ENCODE assay signal across 21 cellular contexts in the genomic region with DNA sequence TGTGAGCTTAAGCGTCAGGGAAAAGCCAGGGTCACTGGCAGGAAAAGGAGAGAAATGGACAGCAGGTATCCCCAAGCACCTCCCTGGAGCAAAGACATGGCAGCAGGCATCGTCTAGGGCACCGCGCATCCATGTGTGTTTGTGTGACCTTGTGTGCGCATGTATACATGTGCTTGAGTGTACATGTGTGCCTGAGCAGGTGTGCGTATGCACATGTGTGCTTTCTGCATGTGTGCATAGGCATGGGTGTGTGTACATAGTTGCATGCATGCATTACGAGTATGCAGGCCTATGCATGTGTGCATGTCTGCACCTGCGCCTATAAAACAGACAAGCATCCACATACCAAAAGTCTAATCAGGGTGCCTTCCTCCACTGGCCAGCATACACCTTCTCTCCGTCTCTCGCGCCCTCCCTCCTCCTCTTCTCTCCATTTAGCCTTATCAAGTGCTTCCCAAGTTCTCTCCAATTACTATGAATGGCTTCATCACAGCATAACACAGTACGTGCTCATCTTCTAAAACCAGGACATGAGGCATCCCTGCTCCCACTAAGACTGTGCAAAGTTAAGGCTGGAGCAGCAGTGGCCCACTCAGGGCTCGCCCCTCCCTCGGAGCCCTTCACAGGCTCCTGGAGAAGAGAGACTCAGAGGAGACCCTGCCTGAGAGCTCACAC. TPM values are rescaled to one million over a fixed set of nuclear protein-coding genes. Genes with fewer than 3 reads are reported as not detected.
A peak's percentile ranks its signal among the peaks of the same experiment; 100 is the strongest.
DNase-seq lines count a peak whose midpoint lies in the region; ATAC-seq, FAIRE-seq and TF ChIP-seq lines count a peak whose summit lies in the region.
"Had no signal": no experiment of that assay in that cellular context is flagged by ENCODE, and none has a peak within 500 bp of the region (broad histone marks: within the 10 kb centered on the region; RNA-seq: fewer than 3 reads in every experiment).

No MANE protein-coding gene starts in this region.

- intact Hi-C loops in HepG2 (cut with micrococcal nuclease; ENCODE audit: unreplicated experiment) = no loop called here

- in situ Hi-C loops in HepG2 (cut with HindIII; ENCODE audit: extremely low pct_ligation_motif_present, low pct_unique_long_range_greater_than_20kb) = no loop called here

- H3K4me1 ChIP-seq in HepG2 (ENCODE audit: insufficient read depth, low read length) = no peaks in the 10 kb centered on the region
- H3K4me1 ChIP-seq: colonic mucosa, prostate gland had no signal

- H3K4me2 ChIP-seq in HepG2 (ENCODE audit: low read depth, low read length) = no peak overlapping the region

- H3K27ac ChIP-seq in HepG2 (ENCODE audit: extremely low read length, insufficient read depth, low read length) = no peak overlapping the region
- H3K27ac ChIP-seq: colonic mucosa, prostate gland, spleen had no signal

- H3K36me3 Mint-ChIP-seq in chondrocyte (ENCODE audit: low read depth) = peaks cover 3% of the 10 kb centered on the region

- no peak for FAIRE-seq in HepG2 (lab: Jason Lieb, UNC)
- FAIRE-seq: H1 had no signal

- H3K4me3 Mint-ChIP-seq in chondrocyte (ENCODE audit: unreplicated experiment) = no peak overlapping the region
- H3K4me3 Mint-ChIP-seq: T-cell had no signal

- 36% methylated on average over 12 of the region's 14 CpGs for WGBS in HepG2 (ENCODE audit: low lambda C conversion rate)

- CTCF ChIA-PET in HepG2 (lab: Yijun Ruan, JAX; ENCODE audit: low intra/inter-chr PET ratio, low total read pairs) = no interaction called here

- no peak overlapping the region for H3K9ac ChIP-seq in HepG2 (ENCODE audit: insufficient read depth, low read depth, low read length)

- TF ChIP-seq CTCF in chondrocyte (IDR thresholded peaks at IDR 0.05) (no peak), HepG2 (CRISPR knock-in tag; IDR thresholded peaks at IDR 0.05) (no peak)

- H3K36me3 ChIP-seq in HepG2 (replicated peaks in 1 of 2; ENCODE audit: control insufficient read depth in 1 of 2, insufficient read depth in 2 of 2, low read length in 2 of 2) = no peaks in the 10 kb centered on the region
- H3K36me3 ChIP-seq: colonic mucosa, prostate gland, spleen had no signal

- BruUV-seq in HepG2 (replicated peaks; lab: Mats Ljungman, UMichigan) = no TSS peak

- DNase-seq in activated effector memory CD4-positive, alpha-beta T cell treated with anti-CD3 and anti-CD28 coated beads, Interleukin-2, amount 50 U/mL, for 16 hours = peak; percentile 50
- DNase-seq in activated effector memory CD4-positive, alpha-beta T cell treated with Interleukin-2 at 50 U/mL for 16 hours = no peak
- DNase-seq in chondrocyte (ENCODE audit: low spot score) = peak; percentile 25
- DNase-seq in HepG2 (ENCODE audit: low spot score) = no peak
- DNase-seq in stimulated activated naive CD8-positive, alpha-beta T cell treated with anti-CD3 and anti-CD28 coated beads, Interleukin-15, Interleukin-2, amounts not matched to agents 100 U/mL and 50 U/mL, for 24 hours = peak; percentile 1
- DNase-seq in cerebellar cortex (ENCODE audit: low spot score) = no peak
- no peak for DNase-seq in stimulated activated CD4-positive, alpha-beta T cell treated with anti-CD3 and anti-CD28 coated beads, Interleukin-4, amount 100 ng/mL, for 4 hours
- DNase-seq in HCEC 1CT = no peak
- DNase-seq: activated naive CD4-positive, alpha-beta T cell; colonic mucosa; Karpas-422; naive B cell; NCI-H1092 treated with DMSO at 0.1 percent for 48 hours; NCI-H524; SIG-M5; substantia nigra had no signal

- H3K9me3 ChIP-seq in HepG2 (ENCODE audit: low read length) = no peaks in the 10 kb centered on the region
- H3K9me3 ChIP-seq: colonic mucosa, prostate gland had no signal

- TF ChIP-seq RAD21 in HepG2 (CRISPR knock-in tag; IDR thresholded peaks at IDR 0.05) = no peak

- H3K27me3 Mint-ChIP-seq in chondrocyte (ENCODE audit: low read depth) = peaks cover 46% of the 10 kb centered on the region

- no peaks in the 10 kb centered on the region for H3K79me2 ChIP-seq in HepG2 (ENCODE audit: insufficient read depth, low read length)

- no peak overlapping the region for H2AFZ ChIP-seq in HepG2 (ENCODE audit: low read length)

- H3K27ac Mint-ChIP-seq in chondrocyte (ENCODE audit: unreplicated experiment) = no peak overlapping the region
- H3K27ac Mint-ChIP-seq: naive B cell, T-cell had no signal

- no peak overlapping the region for H3K4me3 ChIP-seq in HepG2 (replicated peaks in 1 of 3; ENCODE audit: insufficient read depth in 1 of 3, low read depth in 2 of 3, low read length in 3 of 3)
- H3K4me3 ChIP-seq: colonic mucosa, prostate gland, spleen had no signal

- peaks cover 17% of the 10 kb centered on the region for H3K9me3 Mint-ChIP-seq in chondrocyte (ENCODE audit: low read depth)

- TF ChIP-seq POLR2A in HepG2 (IDR thresholded peaks at IDR 0.05; ENCODE audit: insufficient read depth in 1 of 2, low read depth in 2 of 2, low read length in 2 of 2) = no peak

- POLR2A ChIA-PET in HepG2 (lab: Yijun Ruan, JAX) = no interaction called here

- H3K4me1 Mint-ChIP-seq in chondrocyte (ENCODE audit: low read depth) = no peaks in the 10 kb centered on the region

- H4K20me1 ChIP-seq in HepG2 (ENCODE audit: insufficient read depth, low read length) = no peaks in the 10 kb centered on the region

- H3K27me3 ChIP-seq in HepG2 (ENCODE audit: control insufficient read depth in 1 of 2, insufficient read depth in 2 of 2, low read length in 2 of 2) = peaks cover under 1 to 18% of the 10 kb centered on the region in 2 experiments; a peak in 3 of 5 replicates
- H3K27me3 ChIP-seq: colonic mucosa had no signal

- TF ChIP-seq EP300 in HepG2 (IDR thresholded peaks at IDR 0.05; ENCODE audit: low read depth in 2 of 2, low read length in 2 of 2) = no peak
- TF ChIP-seq EP300 in HepG2 (CRISPR knock-in tag; IDR thresholded peaks at IDR 0.05; ENCODE audit: borderline replicate concordance) = no peak

- no peak for ATAC-seq in HepG2
- ATAC-seq in stimulated activated naive CD8-positive, alpha-beta T cell treated with anti-CD3 and anti-CD28 coated beads, Interleukin-15, Interleukin-2, amounts not matched to agents 100 U/mL and 50 U/mL, for 24 hours = no peak
- ATAC-seq: T-cell had no signal

TF ChIP-seq in HepG2, 621 proteins besides CTCF, POLR2A, EP300 and RAD21:
- no peak for TF ChIP-seq ZNF737 (CRISPR knock-in tag; IDR thresholded peaks at IDR 0.05; ENCODE audit: borderline replicate concordance)
- TF ChIP-seq, protein P1, sequence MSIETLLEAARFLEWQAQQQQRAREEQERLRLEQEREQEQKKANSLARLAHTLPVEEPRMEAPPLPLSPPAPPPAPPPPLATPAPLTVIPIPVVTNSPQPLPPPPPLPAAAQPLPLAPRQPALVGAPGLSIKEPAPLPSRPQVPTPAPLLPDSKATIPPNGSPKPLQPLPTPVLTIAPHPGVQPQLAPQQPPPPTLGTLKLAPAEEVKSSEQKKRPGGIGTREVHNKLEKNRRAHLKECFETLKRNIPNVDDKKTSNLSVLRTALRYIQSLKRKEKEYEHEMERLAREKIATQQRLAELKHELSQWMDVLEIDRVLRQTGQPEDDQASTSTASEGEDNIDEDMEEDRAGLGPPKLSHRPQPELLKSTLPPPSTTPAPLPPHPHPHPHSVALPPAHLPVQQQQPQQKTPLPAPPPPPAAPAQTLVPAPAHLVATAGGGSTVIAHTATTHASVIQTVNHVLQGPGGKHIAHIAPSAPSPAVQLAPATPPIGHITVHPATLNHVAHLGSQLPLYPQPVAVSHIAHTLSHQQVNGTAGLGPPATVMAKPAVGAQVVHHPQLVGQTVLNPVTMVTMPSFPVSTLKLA (IDR thresholded peaks at IDR 0.05) = peak; percentile 87

RNA-seq across cellular contexts. Expression of a gene that starts 30.6 kb away (rescaled TPM):
- 0.05 to 0.18 TPM in 2 of 3 replicates, not detected in the other for total RNA-seq in chondrocyte
- total RNA-seq in HepG2 (2016; rRNA removed; fragmentation: Illumina TruSeq; extraction: Trizol) = 0.20 and 0.39 TPM in 2 replicates
- total RNA-seq in HepG2 (2016; cell fraction: cytosol; rRNA removed; fragmentation: Illumina TruSeq; extraction: Trizol; ENCODE audit: low read depth) = 0.61 TPM in 1 of 2 replicates, not detected in the other
- total RNA-seq in HepG2 (2016; cell fraction: insoluble cytoplasmic fraction; rRNA removed; fragmentation: Illumina TruSeq; extraction: Trizol) = 0.11 and 0.51 TPM in 2 replicates
- 0.28 and 0.45 TPM in 2 replicates for total RNA-seq in HepG2 (2016; cell fraction: membrane; rRNA removed; fragmentation: Illumina TruSeq; extraction: Trizol)
- 0.31 TPM in 1 of 2 replicates, not detected in the other for total RNA-seq in HepG2 (2016; cell fraction: nucleus; rRNA removed; fragmentation: Illumina TruSeq; extraction: Trizol)
- polyA plus RNA-seq in HepG2 (2011; rRNA removed) = 0.14 and 0.41 TPM in 2 replicates
- 0.23 and 0.33 TPM in 2 replicates for polyA plus RNA-seq in HepG2 (2011; cell fraction: cytosol; rRNA removed)
- polyA plus RNA-seq in HepG2 (2011; cell fraction: nucleus; rRNA removed) = 0.34 and 0.90 TPM in 2 replicates
- 0.04 and 0.09 TPM in 2 replicates for polyA plus RNA-seq in HepG2 (2012)
- 0.08 and 0.25 TPM in 2 replicates for polyA plus RNA-seq in HepG2 (2016; cell fraction: cytosol; fragmentation: Illumina TruSeq; extraction: Trizol; ENCODE audit: low read depth)
- polyA plus RNA-seq in HepG2 (2016; cell fraction: insoluble cytoplasmic fraction; fragmentation: Illumina TruSeq; extraction: Trizol; ENCODE audit: low read depth) = 0.42 and 0.59 TPM in 2 replicates
- polyA plus RNA-seq in HepG2 (2016; cell fraction: membrane; fragmentation: Illumina TruSeq; extraction: Trizol; ENCODE audit: low read depth) = 0.24 and 0.30 TPM in 2 replicates
- 0.36 and 0.65 TPM in 2 replicates for polyA plus RNA-seq in HepG2 (2016; cell fraction: nucleus; fragmentation: Illumina TruSeq; extraction: Trizol; ENCODE audit: insufficient read depth, low read depth)
- 0.10 and 0.72 TPM in 2 replicates for polyA minus RNA-seq in HepG2 (2011; rRNA and poly(A)+ RNA removed; ENCODE audit: low replicate concordance)
- not detected in 2 replicates for polyA minus RNA-seq in HepG2 (2011; cell fraction: cytosol; rRNA and poly(A)+ RNA removed)
- polyA minus RNA-seq in HepG2 (2011; cell fraction: nucleus; rRNA and poly(A)+ RNA removed) = 0.75 TPM in 1 of 2 replicates, not detected in the other
- total RNA-seq: HT1080 had no signal

Comparison
In these comparisons a context has a peak if more than half of its experiments do, and no peak if none do; other contexts are left out.
1. DNase-seq: peak in activated effector memory CD4-positive, alpha-beta T cell treated with anti-CD3 and anti-CD28 coated beads, Interleukin-2, amount 50 U/mL, for 16 hours (single experiment), chondrocyte (single experiment) and stimulated activated naive CD8-positive, alpha-beta T cell treated with anti-CD3 and anti-CD28 coated beads, Interleukin-15, Interleukin-2, amounts not matched to agents 100 U/mL and 50 U/mL, for 24 hours (single experiment); none in activated effector memory CD4-positive, alpha-beta T cell treated with Interleukin-2 at 50 U/mL for 16 hours (single experiment), HepG2 (single experiment), cerebellar cortex (single experiment), stimulated activated CD4-positive, alpha-beta T cell treated with anti-CD3 and anti-CD28 coated beads, Interleukin-4, amount 100 ng/mL, for 4 hours (0 of 2) and HCEC 1CT (single experiment).